Comparison of ENCODE assay signal across 1 cellular context in the genomic region with DNA sequence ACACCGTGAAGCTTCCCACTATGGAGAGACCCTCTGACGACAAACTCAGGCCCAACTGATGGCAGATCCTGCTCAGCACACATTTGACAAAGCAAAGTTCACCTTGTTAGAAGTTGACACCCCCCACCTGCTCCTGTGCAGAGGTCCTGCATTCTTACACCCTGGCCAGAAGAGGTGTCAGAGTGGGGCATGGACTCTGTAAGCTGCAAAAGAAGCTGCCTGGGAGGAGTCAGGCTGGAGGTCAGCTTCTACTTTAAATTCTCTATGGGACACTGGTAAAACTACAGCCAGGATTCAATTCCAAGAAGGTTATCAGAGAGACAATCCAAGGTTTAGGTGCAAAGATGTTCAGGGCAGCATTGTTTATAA.
TF ChIP-seq lines count a peak whose summit lies in the region.

No MANE protein-coding gene starts in this region.

TF ChIP-seq in HepG2, 621 proteins besides CTCF, POLR2A, EP300 and RAD21 (continued from another document and continues in another):
- TF ChIP-seq, protein P1, sequence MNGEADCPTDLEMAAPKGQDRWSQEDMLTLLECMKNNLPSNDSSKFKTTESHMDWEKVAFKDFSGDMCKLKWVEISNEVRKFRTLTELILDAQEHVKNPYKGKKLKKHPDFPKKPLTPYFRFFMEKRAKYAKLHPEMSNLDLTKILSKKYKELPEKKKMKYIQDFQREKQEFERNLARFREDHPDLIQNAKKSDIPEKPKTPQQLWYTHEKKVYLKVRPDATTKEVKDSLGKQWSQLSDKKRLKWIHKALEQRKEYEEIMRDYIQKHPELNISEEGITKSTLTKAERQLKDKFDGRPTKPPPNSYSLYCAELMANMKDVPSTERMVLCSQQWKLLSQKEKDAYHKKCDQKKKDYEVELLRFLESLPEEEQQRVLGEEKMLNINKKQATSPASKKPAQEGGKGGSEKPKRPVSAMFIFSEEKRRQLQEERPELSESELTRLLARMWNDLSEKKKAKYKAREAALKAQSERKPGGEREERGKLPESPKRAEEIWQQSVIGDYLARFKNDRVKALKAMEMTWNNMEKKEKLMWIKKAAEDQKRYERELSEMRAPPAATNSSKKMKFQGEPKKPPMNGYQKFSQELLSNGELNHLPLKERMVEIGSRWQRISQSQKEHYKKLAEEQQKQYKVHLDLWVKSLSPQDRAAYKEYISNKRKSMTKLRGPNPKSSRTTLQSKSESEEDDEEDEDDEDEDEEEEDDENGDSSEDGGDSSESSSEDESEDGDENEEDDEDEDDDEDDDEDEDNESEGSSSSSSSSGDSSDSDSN (CRISPR knock-in tag; IDR thresholded peaks at IDR 0.05) = no peak
- TF ChIP-seq, protein P2, sequence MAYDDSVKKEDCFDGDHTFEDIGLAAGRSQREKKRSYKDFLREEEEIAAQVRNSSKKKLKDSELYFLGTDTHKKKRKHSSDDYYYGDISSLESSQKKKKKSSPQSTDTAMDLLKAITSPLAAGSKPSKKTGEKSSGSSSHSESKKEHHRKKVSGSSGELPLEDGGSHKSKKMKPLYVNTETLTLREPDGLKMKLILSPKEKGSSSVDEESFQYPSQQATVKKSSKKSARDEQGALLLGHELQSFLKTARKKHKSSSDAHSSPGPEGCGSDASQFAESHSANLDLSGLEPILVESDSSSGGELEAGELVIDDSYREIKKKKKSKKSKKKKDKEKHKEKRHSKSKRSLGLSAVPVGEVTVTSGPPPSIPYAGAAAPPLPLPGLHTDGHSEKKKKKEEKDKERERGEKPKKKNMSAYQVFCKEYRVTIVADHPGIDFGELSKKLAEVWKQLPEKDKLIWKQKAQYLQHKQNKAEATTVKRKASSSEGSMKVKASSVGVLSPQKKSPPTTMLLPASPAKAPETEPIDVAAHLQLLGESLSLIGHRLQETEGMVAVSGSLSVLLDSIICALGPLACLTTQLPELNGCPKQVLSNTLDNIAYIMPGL (CRISPR knock-in tag; IDR thresholded peaks at IDR 0.05; ENCODE audit: borderline replicate concordance in 1 of 2, low read depth in 1 of 2) = no peak
- no peak for TF ChIP-seq HES4 (CRISPR knock-in tag; IDR thresholded peaks at IDR 0.05; ENCODE audit: borderline replicate concordance)
- TF ChIP-seq, protein P3, sequence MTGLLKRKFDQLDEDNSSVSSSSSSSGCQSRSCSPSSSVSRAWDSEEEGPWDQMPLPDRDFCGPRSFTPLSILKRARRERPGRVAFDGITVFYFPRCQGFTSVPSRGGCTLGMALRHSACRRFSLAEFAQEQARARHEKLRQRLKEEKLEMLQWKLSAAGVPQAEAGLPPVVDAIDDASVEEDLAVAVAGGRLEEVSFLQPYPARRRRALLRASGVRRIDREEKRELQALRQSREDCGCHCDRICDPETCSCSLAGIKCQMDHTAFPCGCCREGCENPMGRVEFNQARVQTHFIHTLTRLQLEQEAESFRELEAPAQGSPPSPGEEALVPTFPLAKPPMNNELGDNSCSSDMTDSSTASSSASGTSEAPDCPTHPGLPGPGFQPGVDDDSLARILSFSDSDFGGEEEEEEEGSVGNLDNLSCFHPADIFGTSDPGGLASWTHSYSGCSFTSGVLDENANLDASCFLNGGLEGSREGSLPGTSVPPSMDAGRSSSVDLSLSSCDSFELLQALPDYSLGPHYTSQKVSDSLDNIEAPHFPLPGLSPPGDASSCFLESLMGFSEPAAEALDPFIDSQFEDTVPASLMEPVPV (CRISPR knock-in tag; IDR thresholded peaks at IDR 0.05) = no peak
- 0 out of 2 replicates have a peak, but pooled peaks have one; percentile 29 for TF ChIP-seq NR2F6 (IDR thresholded peaks at IDR 0.05)
- 0 out of 2 replicates have a peak, but pooled peaks have one; percentile 6 for TF ChIP-seq NR2F6 (CRISPR knock-in tag; IDR thresholded peaks at IDR 0.05)
- no peak for TF ChIP-seq MEIS1 (CRISPR knock-in tag; IDR thresholded peaks at IDR 0.05; ENCODE audit: borderline replicate concordance)
- TF ChIP-seq SOX5 (CRISPR knock-in tag; IDR thresholded peaks at IDR 0.05; ENCODE audit: borderline replicate concordance) = 0 out of 2 replicates have a peak, but pooled peaks have one; percentile 3
- TF ChIP-seq MYC (CRISPR knock-in tag; IDR thresholded peaks at IDR 0.05; ENCODE audit: borderline replicate concordance) = no peak
- TF ChIP-seq, protein P4, sequence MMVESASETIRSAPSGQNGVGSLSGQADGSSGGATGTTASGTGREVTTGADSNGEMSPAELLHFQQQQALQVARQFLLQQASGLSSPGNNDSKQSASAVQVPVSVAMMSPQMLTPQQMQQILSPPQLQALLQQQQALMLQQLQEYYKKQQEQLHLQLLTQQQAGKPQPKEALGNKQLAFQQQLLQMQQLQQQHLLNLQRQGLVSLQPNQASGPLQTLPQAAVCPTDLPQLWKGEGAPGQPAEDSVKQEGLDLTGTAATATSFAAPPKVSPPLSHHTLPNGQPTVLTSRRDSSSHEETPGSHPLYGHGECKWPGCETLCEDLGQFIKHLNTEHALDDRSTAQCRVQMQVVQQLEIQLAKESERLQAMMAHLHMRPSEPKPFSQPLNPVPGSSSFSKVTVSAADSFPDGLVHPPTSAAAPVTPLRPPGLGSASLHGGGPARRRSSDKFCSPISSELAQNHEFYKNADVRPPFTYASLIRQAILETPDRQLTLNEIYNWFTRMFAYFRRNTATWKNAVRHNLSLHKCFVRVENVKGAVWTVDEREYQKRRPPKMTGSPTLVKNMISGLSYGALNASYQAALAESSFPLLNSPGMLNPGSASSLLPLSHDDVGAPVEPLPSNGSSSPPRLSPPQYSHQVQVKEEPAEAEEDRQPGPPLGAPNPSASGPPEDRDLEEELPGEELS (CRISPR knock-in tag; IDR thresholded peaks at IDR 0.05) = peak; percentile 41; the same call in 1 of the 2 replicates
- TF ChIP-seq NRL (CRISPR knock-in tag; IDR thresholded peaks at IDR 0.05; ENCODE audit: borderline replicate concordance) = no peak
- TF ChIP-seq, protein P5, sequence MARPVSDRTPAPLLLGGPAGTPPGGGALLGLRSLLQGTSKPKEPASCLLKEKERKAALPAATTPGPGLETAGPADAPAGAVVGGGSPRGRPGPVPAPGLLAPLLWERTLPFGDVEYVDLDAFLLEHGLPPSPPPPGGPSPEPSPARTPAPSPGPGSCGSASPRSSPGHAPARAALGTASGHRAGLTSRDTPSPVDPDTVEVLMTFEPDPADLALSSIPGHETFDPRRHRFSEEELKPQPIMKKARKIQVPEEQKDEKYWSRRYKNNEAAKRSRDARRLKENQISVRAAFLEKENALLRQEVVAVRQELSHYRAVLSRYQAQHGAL (CRISPR knock-in tag; IDR thresholded peaks at IDR 0.05; ENCODE audit: not compliant biosample characterization) = no peak
- TF ChIP-seq ZNF747 (CRISPR knock-in tag; IDR thresholded peaks at IDR 0.05; ENCODE audit: borderline replicate concordance) = no peak
- no peak for TF ChIP-seq ZNF326 (CRISPR knock-in tag; IDR thresholded peaks at IDR 0.05; ENCODE audit: borderline replicate concordance)
- TF ChIP-seq, protein P6, sequence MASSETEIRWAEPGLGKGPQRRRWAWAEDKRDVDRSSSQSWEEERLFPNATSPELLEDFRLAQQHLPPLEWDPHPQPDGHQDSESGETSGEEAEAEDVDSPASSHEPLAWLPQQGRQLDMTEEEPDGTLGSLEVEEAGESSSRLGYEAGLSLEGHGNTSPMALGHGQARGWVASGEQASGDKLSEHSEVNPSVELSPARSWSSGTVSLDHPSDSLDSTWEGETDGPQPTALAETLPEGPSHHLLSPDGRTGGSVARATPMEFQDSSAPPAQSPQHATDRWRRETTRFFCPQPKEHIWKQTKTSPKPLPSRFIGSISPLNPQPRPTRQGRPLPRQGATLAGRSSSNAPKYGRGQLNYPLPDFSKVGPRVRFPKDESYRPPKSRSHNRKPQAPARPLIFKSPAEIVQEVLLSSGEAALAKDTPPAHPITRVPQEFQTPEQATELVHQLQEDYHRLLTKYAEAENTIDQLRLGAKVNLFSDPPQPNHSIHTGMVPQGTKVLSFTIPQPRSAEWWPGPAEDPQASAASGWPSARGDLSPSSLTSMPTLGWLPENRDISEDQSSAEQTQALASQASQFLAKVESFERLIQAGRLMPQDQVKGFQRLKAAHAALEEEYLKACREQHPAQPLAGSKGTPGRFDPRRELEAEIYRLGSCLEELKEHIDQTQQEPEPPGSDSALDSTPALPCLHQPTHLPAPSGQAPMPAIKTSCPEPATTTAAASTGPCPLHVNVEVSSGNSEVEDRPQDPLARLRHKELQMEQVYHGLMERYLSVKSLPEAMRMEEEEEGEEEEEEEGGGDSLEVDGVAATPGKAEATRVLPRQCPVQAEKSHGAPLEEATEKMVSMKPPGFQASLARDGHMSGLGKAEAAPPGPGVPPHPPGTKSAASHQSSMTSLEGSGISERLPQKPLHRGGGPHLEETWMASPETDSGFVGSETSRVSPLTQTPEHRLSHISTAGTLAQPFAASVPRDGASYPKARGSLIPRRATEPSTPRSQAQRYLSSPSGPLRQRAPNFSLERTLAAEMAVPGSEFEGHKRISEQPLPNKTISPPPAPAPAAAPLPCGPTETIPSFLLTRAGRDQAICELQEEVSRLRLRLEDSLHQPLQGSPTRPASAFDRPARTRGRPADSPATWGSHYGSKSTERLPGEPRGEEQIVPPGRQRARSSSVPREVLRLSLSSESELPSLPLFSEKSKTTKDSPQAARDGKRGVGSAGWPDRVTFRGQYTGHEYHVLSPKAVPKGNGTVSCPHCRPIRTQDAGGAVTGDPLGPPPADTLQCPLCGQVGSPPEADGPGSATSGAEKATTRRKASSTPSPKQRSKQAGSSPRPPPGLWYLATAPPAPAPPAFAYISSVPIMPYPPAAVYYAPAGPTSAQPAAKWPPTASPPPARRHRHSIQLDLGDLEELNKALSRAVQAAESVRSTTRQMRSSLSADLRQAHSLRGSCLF (CRISPR knock-in tag; IDR thresholded peaks at IDR 0.05; ENCODE audit: borderline replicate concordance) = no peak
- no peak for TF ChIP-seq ATRX (CRISPR knock-in tag; IDR thresholded peaks at IDR 0.05; ENCODE audit: borderline replicate concordance)
- no peak for TF ChIP-seq ZNF550 (CRISPR knock-in tag; IDR thresholded peaks at IDR 0.05; ENCODE audit: borderline replicate concordance)
- no peak for TF ChIP-seq ZNF782 (CRISPR knock-in tag; IDR thresholded peaks at IDR 0.05; ENCODE audit: borderline replicate concordance)
- peak; percentile 26 for TF ChIP-seq MED1 (CRISPR knock-in tag; IDR thresholded peaks at IDR 0.05)
- TF ChIP-seq, protein P7, sequence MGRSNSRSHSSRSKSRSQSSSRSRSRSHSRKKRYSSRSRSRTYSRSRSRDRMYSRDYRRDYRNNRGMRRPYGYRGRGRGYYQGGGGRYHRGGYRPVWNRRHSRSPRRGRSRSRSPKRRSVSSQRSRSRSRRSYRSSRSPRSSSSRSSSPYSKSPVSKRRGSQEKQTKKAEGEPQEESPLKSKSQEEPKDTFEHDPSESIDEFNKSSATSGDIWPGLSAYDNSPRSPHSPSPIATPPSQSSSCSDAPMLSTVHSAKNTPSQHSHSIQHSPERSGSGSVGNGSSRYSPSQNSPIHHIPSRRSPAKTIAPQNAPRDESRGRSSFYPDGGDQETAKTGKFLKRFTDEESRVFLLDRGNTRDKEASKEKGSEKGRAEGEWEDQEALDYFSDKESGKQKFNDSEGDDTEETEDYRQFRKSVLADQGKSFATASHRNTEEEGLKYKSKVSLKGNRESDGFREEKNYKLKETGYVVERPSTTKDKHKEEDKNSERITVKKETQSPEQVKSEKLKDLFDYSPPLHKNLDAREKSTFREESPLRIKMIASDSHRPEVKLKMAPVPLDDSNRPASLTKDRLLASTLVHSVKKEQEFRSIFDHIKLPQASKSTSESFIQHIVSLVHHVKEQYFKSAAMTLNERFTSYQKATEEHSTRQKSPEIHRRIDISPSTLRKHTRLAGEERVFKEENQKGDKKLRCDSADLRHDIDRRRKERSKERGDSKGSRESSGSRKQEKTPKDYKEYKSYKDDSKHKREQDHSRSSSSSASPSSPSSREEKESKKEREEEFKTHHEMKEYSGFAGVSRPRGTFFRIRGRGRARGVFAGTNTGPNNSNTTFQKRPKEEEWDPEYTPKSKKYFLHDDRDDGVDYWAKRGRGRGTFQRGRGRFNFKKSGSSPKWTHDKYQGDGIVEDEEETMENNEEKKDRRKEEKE (IDR thresholded peaks at IDR 0.05) = no peak
- TF ChIP-seq, protein P8, sequence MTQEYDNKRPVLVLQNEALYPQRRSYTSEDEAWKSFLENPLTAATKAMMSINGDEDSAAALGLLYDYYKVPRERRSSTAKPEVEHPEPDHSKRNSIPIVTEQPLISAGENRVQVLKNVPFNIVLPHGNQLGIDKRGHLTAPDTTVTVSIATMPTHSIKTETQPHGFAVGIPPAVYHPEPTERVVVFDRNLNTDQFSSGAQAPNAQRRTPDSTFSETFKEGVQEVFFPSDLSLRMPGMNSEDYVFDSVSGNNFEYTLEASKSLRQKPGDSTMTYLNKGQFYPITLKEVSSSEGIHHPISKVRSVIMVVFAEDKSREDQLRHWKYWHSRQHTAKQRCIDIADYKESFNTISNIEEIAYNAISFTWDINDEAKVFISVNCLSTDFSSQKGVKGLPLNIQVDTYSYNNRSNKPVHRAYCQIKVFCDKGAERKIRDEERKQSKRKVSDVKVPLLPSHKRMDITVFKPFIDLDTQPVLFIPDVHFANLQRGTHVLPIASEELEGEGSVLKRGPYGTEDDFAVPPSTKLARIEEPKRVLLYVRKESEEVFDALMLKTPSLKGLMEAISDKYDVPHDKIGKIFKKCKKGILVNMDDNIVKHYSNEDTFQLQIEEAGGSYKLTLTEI (CRISPR knock-in tag; conservative IDR thresholded peaks at IDR 0.05) = no peak
- TF ChIP-seq, protein P9, sequence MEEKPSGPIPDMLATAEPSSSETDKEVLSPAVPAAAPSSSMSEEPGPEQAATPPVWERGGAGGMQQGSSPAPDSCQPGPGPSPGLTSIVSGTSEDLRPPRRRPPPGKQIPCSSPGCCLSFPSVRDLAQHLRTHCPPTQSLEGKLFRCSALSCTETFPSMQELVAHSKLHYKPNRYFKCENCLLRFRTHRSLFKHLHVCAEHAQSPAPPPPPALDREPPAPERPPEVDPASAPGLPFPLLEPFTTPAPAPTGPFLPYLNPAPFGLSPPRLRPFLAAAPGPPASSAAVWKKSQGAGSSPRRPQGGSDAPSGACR (CRISPR knock-in tag; IDR thresholded peaks at IDR 0.05) = 0 out of 2 replicates have a peak, but pooled peaks have one; percentile 35
- TF ChIP-seq ZNF761 (CRISPR knock-in tag; conservative IDR thresholded peaks at IDR 0.05) = no peak
- TF ChIP-seq ATF1 (CRISPR knock-in tag; IDR thresholded peaks at IDR 0.05) = no peak
- no peak for TF ChIP-seq SMAD1 (CRISPR knock-in tag; IDR thresholded peaks at IDR 0.05; ENCODE audit: borderline replicate concordance, low read depth)
- TF ChIP-seq ZFX (CRISPR knock-in tag; IDR thresholded peaks at IDR 0.05; ENCODE audit: low read depth) = peak; percentile 43
- TF ChIP-seq TCF7 (IDR thresholded peaks at IDR 0.05; ENCODE audit: low read depth) = no peak
- no peak for TF ChIP-seq ZNF777 (CRISPR knock-in tag; IDR thresholded peaks at IDR 0.05)
- TF ChIP-seq SRSF9 (IDR thresholded peaks at IDR 0.05; ENCODE audit: borderline replicate concordance, insufficient read depth, low read depth, low read length, poor library complexity, severe bottlenecking) = no peak
- TF ChIP-seq STAG1 (CRISPR knock-in tag; IDR thresholded peaks at IDR 0.05) = no peak
- TF ChIP-seq HCFC1 (IDR thresholded peaks at IDR 0.05; ENCODE audit: low read depth, low read length) = no peak
- TF ChIP-seq ZNF746 (CRISPR knock-in tag; IDR thresholded peaks at IDR 0.05) = no peak
- TF ChIP-seq NFYC (CRISPR knock-in tag; IDR thresholded peaks at IDR 0.05) = no peak
- no peak for TF ChIP-seq ZNF569 (CRISPR knock-in tag; IDR thresholded peaks at IDR 0.05; ENCODE audit: borderline replicate concordance)
- TF ChIP-seq ZNF720 (CRISPR knock-in tag; IDR thresholded peaks at IDR 0.05) = no peak
- TF ChIP-seq SALL1 (CRISPR knock-in tag; IDR thresholded peaks at IDR 0.05) = peak; percentile 42; the same call in 1 of the 2 replicates
- TF ChIP-seq SP1 (IDR thresholded peaks at IDR 0.05) = no peak
- TF ChIP-seq SP1 (CRISPR knock-in tag; IDR thresholded peaks at IDR 0.05) = no peak
- TF ChIP-seq ZNF564 (CRISPR knock-in tag; IDR thresholded peaks at IDR 0.05) = no peak
